In genomic region chrX:71536285-71536684, GRCh38 we compare ENCODE assay signal across 8 cellular contexts. TPM values are rescaled to one million over a fixed set of nuclear protein-coding genes. Genes with fewer than 3 reads are reported as not detected.
DNase-seq lines count a peak whose midpoint lies in the region; ATAC-seq and TF ChIP-seq lines count a peak whose summit lies in the region.

No MANE protein-coding gene starts in this region.

- H3K36me3 ChIP-seq in hepatocyte (replicated peaks; ENCODE audit: insufficient read depth, low read depth) (no peaks in the 10 kb centered on the region), suprapubic skin (no peaks in the 10 kb centered on the region)

- CTCF ChIA-PET in activated CD8-positive, alpha-beta memory T cell treated with anti-CD3 and anti-CD28 coated beads, Interleukin-2, amount 10 ng/mL, durations not matched to agents 7 days and 5 days (lab: Charles Lee) = interaction anchor here (0.8 to 1.7 kb wide), 3 partner anchors 114 to 170 kb away, joined by 3 to 5 read pairs (median 3); partner anchors contain the start of gene TAF1
- CTCF ChIA-PET in activated CD4-positive, alpha-beta memory T cell treated with anti-CD3 and anti-CD28 coated beads, Interleukin-2, amount 10 ng/mL, durations not matched to agents 7 days and 5 days (lab: Charles Lee) = no interaction called here

- peak; percentile 52 for DNase-seq in activated CD8-positive, alpha-beta memory T cell treated with anti-CD3 and anti-CD28 coated beads, Interleukin-2, amount 10 ng/mL, durations not matched to agents 7 days and 5 days
- no peak for DNase-seq in activated CD8-positive, alpha-beta memory T cell treated with anti-CD3 and anti-CD28 coated beads, Interleukin-2, amount 50 U/mL, for 48 hours
- DNase-seq in activated CD4-positive, alpha-beta memory T cell treated with anti-CD3 and anti-CD28 coated beads, Interleukin-2, amount 10 ng/mL, durations not matched to agents 7 days and 5 days = peak; percentile 32
- DNase-seq in hepatocyte (ENCODE audit: low spot score) = no peak
- no peak for DNase-seq in suprapubic skin (ENCODE audit: low spot score in 2 of 2)
- no peak for DNase-seq in HT-29 (ENCODE audit: low spot score)

- H3K4me1 Mint-ChIP-seq in activated CD8-positive, alpha-beta memory T cell treated with anti-CD3 and anti-CD28 coated beads, Interleukin-2, amount 10 ng/mL, durations not matched to agents 7 days and 5 days = peaks cover 36% of the 10 kb centered on the region
- peaks cover 36% of the 10 kb centered on the region for H3K4me1 Mint-ChIP-seq in activated CD4-positive, alpha-beta memory T cell treated with anti-CD3 and anti-CD28 coated beads, Interleukin-2, amount 10 ng/mL, durations not matched to agents 7 days and 5 days

- H3K27me3 Mint-ChIP-seq in activated CD8-positive, alpha-beta memory T cell treated with anti-CD3 and anti-CD28 coated beads, Interleukin-2, amount 10 ng/mL, durations not matched to agents 7 days and 5 days = no peaks in the 10 kb centered on the region
- no peaks in the 10 kb centered on the region for H3K27me3 Mint-ChIP-seq in activated CD4-positive, alpha-beta memory T cell treated with anti-CD3 and anti-CD28 coated beads, Interleukin-2, amount 10 ng/mL, durations not matched to agents 7 days and 5 days

- peaks cover 84% of the 10 kb centered on the region for H3K79me2 ChIP-seq in hepatocyte

- H3K4me3 ChIP-seq in hepatocyte (peak overlapping the region; percentile 23), suprapubic skin (peak overlapping the region; percentile 70)

- no peak overlapping the region for H2AFZ ChIP-seq in hepatocyte

- H3K4me1 ChIP-seq in hepatocyte (ENCODE audit: insufficient read depth) (peaks cover 8% of the 10 kb centered on the region), suprapubic skin (peaks cover 40% of the 10 kb centered on the region)

- no peaks in the 10 kb centered on the region for H3K9me3 Mint-ChIP-seq in activated CD8-positive, alpha-beta memory T cell treated with anti-CD3 and anti-CD28 coated beads, Interleukin-2, amount 10 ng/mL, durations not matched to agents 7 days and 5 days (ENCODE audit: low read depth)
- H3K9me3 Mint-ChIP-seq in activated CD4-positive, alpha-beta memory T cell treated with anti-CD3 and anti-CD28 coated beads, Interleukin-2, amount 10 ng/mL, durations not matched to agents 7 days and 5 days = no peaks in the 10 kb centered on the region

- peaks cover 57% of the 10 kb centered on the region for H4K20me1 ChIP-seq in hepatocyte (ENCODE audit: insufficient read depth, poor library complexity, severe bottlenecking)

- H3K27ac ChIP-seq in hepatocyte (no peak overlapping the region), suprapubic skin (no peak overlapping the region)

- no peaks in the 10 kb centered on the region for H3K9me3 ChIP-seq in hepatocyte (ENCODE audit: low read depth)
- H3K9me3 ChIP-seq in suprapubic skin = no peaks in the 10 kb centered on the region

- H3K27ac Mint-ChIP-seq in activated CD8-positive, alpha-beta memory T cell treated with anti-CD3 and anti-CD28 coated beads, Interleukin-2, amount 10 ng/mL, durations not matched to agents 7 days and 5 days = peak overlapping the region; percentile 86
- peak overlapping the region; percentile 80 for H3K27ac Mint-ChIP-seq in activated CD4-positive, alpha-beta memory T cell treated with anti-CD3 and anti-CD28 coated beads, Interleukin-2, amount 10 ng/mL, durations not matched to agents 7 days and 5 days

- 60% methylated on average over 5 of the region's 5 CpGs for WGBS in hepatocyte (ENCODE audit: low lambda C conversion rate, missing lambda C conversion rate)
- 32% methylated on average over 5 of the region's 5 CpGs for WGBS in suprapubic skin

- TF ChIP-seq POLR2A in suprapubic skin (IDR thresholded peaks at IDR 0.05) = no peak

- H3K4me2 ChIP-seq in hepatocyte = peak overlapping the region; percentile 74

- no peak for TF ChIP-seq EP300 in suprapubic skin (IDR thresholded peaks at IDR 0.05)

- H3K27me3 ChIP-seq in hepatocyte (no peaks in the 10 kb centered on the region), suprapubic skin (no peaks in the 10 kb centered on the region)

- POLR2A ChIA-PET in activated CD4-positive, alpha-beta memory T cell treated with anti-CD3 and anti-CD28 coated beads, Interleukin-2, amount 10 ng/mL, durations not matched to agents 7 days and 5 days (lab: Charles Lee) = interaction anchor here (0.5 to 5.9 kb wide), 6 partner anchors 9 to 424 kb away, joined by 3 to 101 read pairs (median 4); partner anchors contain the start of gene TAF1

- peaks cover 51% of the 10 kb centered on the region for H3K36me3 Mint-ChIP-seq in activated CD8-positive, alpha-beta memory T cell treated with anti-CD3 and anti-CD28 coated beads, Interleukin-2, amount 10 ng/mL, durations not matched to agents 7 days and 5 days
- peaks cover 51% of the 10 kb centered on the region for H3K36me3 Mint-ChIP-seq in activated CD4-positive, alpha-beta memory T cell treated with anti-CD3 and anti-CD28 coated beads, Interleukin-2, amount 10 ng/mL, durations not matched to agents 7 days and 5 days (ENCODE audit: low read depth)

- H3K9me2 ChIP-seq in hepatocyte (replicated peaks; ENCODE audit: insufficient read depth) = no peaks in the 10 kb centered on the region

- ATAC-seq in activated CD8-positive, alpha-beta memory T cell treated with anti-CD3 and anti-CD28 coated beads, Interleukin-2, amount 10 ng/mL, durations not matched to agents 7 days and 5 days = no peak
- no peak for ATAC-seq in HG02970 (IDR thresholded peaks at IDR 0.05; ENCODE audit: low FRiP score, unreplicated experiment)
- ATAC-seq in HG02610 (IDR thresholded peaks at IDR 0.05; ENCODE audit: unreplicated experiment) = no peak

- no peak for TF ChIP-seq CTCF in hepatocyte (IDR thresholded peaks at IDR 0.05; ENCODE audit: poor library complexity)
- TF ChIP-seq CTCF in suprapubic skin (IDR thresholded peaks at IDR 0.05) = no peak

- peak overlapping the region; percentile 92 for H3K4me3 Mint-ChIP-seq in activated CD8-positive, alpha-beta memory T cell treated with anti-CD3 and anti-CD28 coated beads, Interleukin-2, amount 10 ng/mL, durations not matched to agents 7 days and 5 days
- H3K4me3 Mint-ChIP-seq in activated CD4-positive, alpha-beta memory T cell treated with anti-CD3 and anti-CD28 coated beads, Interleukin-2, amount 10 ng/mL, durations not matched to agents 7 days and 5 days = peak overlapping the region; percentile 96

RNA-seq across cellular contexts. Expression of gene OGT, which starts 3.4 kb away (rescaled TPM):
- 100 to 1,000 TPM; 365 to 381 TPM for total RNA-seq in activated CD8-positive, alpha-beta memory T cell treated with anti-CD3 and anti-CD28 coated beads, Interleukin-2, amount 10 ng/mL, durations not matched to agents 7 days and 5 days
- total RNA-seq in activated CD4-positive, alpha-beta memory T cell treated with anti-CD3 and anti-CD28 coated beads, Interleukin-2, amount 10 ng/mL, durations not matched to agents 7 days and 5 days = 100 to 1,000 TPM; 360 to 382 TPM
- total RNA-seq in hepatocyte (117 and 120 TPM in 2 replicates), suprapubic skin (100 to 1,000 TPM; 133 to 450 (median 159) TPM)
- 36.8 and 46.5 TPM in 2 replicates for polyA plus RNA-seq in hepatocyte
- 87.4 and 97.9 TPM in 2 replicates for total RNA-seq in HT-29 (2014; rRNA removed; shearing (Covaris generic))

RNA-seq across cellular contexts. Expression of gene GCNA, which starts 42.0 kb away (rescaled TPM):
- total RNA-seq in activated CD8-positive, alpha-beta memory T cell treated with anti-CD3 and anti-CD28 coated beads, Interleukin-2, amount 10 ng/mL, durations not matched to agents 7 days and 5 days = 1 to 10 TPM; 4.3 to 6.7 TPM
- total RNA-seq in activated CD4-positive, alpha-beta memory T cell treated with anti-CD3 and anti-CD28 coated beads, Interleukin-2, amount 10 ng/mL, durations not matched to agents 7 days and 5 days = 1 to 10 TPM; 4.4 to 5.3 TPM
- total RNA-seq in hepatocyte (0.50 and 0.68 TPM in 2 replicates), suprapubic skin (1 to 10 TPM in 2 of 4 donors, under 1 TPM in 2; 0.47 to 5.5 (median 0.99) TPM)
- polyA plus RNA-seq in hepatocyte = 0.42 and 0.47 TPM in 2 replicates
- total RNA-seq in HT-29 (2014; rRNA removed; shearing (Covaris generic)) = 0.70 and 2.1 TPM in 2 replicates

Comparison
In these comparisons a context has a peak if more than half of its experiments do, and no peak if none do; other contexts are left out.
1. DNase-seq: peak in activated CD8-positive, alpha-beta memory T cell treated with anti-CD3 and anti-CD28 coated beads, Interleukin-2, amount 10 ng/mL, durations not matched to agents 7 days and 5 days (single experiment) and activated CD4-positive, alpha-beta memory T cell treated with anti-CD3 and anti-CD28 coated beads, Interleukin-2, amount 10 ng/mL, durations not matched to agents 7 days and 5 days (single experiment); none in activated CD8-positive, alpha-beta memory T cell treated with anti-CD3 and anti-CD28 coated beads, Interleukin-2, amount 50 U/mL, for 48 hours (single experiment), hepatocyte (single experiment), suprapubic skin (0 of 2) and HT-29 (single experiment).